ENCODE assay signal across 28 cellular contexts in the genomic region with DNA sequence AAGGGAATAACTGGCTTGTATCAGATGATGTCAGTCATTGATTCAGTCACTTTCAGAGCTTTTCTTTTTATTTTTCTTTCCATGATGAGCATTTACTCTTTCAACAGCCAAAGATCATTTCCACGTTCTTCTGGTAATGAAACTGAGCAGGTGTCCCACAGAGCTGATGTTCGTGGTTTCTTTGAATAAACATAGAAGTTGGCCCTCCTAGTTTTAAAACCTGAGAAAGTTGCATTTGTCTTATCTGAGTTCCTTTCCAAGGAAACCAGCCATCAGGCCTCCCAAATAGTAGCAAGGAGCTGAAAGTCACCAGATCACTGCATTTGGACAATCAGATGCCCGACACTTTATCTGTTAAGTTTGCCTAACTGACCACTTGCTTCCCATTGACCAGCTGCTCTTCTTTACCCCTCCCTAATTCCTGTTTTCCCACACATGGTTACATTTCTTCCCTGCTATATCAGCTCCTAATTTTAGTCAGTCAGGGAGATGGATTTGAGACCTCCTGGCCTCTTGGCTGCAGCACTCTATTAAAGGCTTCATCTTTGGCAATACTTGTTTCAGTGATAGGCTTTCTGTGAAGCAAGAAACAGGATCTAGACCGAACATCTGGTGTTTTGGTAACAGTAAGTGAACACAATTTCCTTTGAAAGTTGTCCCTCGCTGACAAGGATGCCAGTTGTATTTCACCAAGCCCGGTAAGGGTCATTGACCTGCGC.
DNase-seq lines count a peak whose midpoint lies in the region; ATAC-seq, FAIRE-seq and TF ChIP-seq lines count a peak whose summit lies in the region.
"Had no signal": no experiment of that assay in that cellular context is flagged by ENCODE, and none has a peak within 500 bp of the region (broad histone marks: within the 10 kb centered on the region; RNA-seq: fewer than 3 reads in every experiment).

No MANE protein-coding gene starts in this region.

- dilution Hi-C loops in endothelial cell of umbilical vein (cut with MboI; ENCODE audit: extremely low pct_ligation_motif_present, low sequenced_read_pairs) = no loop called here

- H3K9me1 ChIP-seq in endothelial cell of umbilical vein (replicated peaks; ENCODE audit: control insufficient read depth, extremely low read depth, insufficient read depth, low read length) = no peaks in the 10 kb centered on the region

- no peak overlapping the region; a peak in 1 of 22 replicates for H3K4me2 ChIP-seq in BLaER1 treated with 17β-estradiol and CSF1 and Interleukin-3, amounts not matched to agents 10 nM and 100 nM
- H3K4me2 ChIP-seq in OCI-LY1 (ENCODE audit: low read length) = no peak overlapping the region
- H3K4me2 ChIP-seq in endothelial cell of umbilical vein (ENCODE audit: insufficient read depth, low read length) = no peak overlapping the region
- H3K4me2 ChIP-seq: hepatocyte had no signal

- peaks cover 6 to 14% (median 10%) of the 10 kb centered on the region in 10 experiments; a peak in 17 of 20 replicates for H3K4me1 ChIP-seq in BLaER1 treated with 17β-estradiol and CSF1 and Interleukin-3, amounts not matched to agents 10 nM and 100 nM
- H3K4me1 ChIP-seq in OCI-LY1 (ENCODE audit: insufficient read depth, low read length, severe bottlenecking) (peaks cover 26% of the 10 kb centered on the region), endothelial cell of umbilical vein (ENCODE audit: control insufficient read depth, extremely low read depth, insufficient read depth, low read length) (peaks cover 12% of the 10 kb centered on the region)
- H3K4me1 ChIP-seq: adrenal gland, gastroesophageal sphincter had no signal

- H3K79me2 ChIP-seq in OCI-LY1 (ENCODE audit: insufficient read depth, low read length) (no peaks in the 10 kb centered on the region), endothelial cell of umbilical vein (ENCODE audit: control insufficient read depth, insufficient read depth, low read length) (no peaks in the 10 kb centered on the region)
- H3K79me2 ChIP-seq: hepatocyte had no signal

- TF ChIP-seq CTCF in OCI-LY1 (IDR thresholded peaks at IDR 0.05; ENCODE audit: low read length) = no peak
- TF ChIP-seq CTCF in endothelial cell of umbilical vein (IDR thresholded peaks at IDR 0.05; ENCODE audit: extremely low read depth in 1 of 2, insufficient read depth in 1 of 2, low read depth in 1 of 2, low read length in 2 of 2) = no peak

- no peak overlapping the region for H3K4me3 ChIP-seq in BLaER1 treated with 17β-estradiol and CSF1 and Interleukin-3, amounts not matched to agents 10 nM and 100 nM
- H3K4me3 ChIP-seq in OCI-LY1 (ENCODE audit: low read depth, low read length, poor library complexity, severe bottlenecking) (no peak overlapping the region), endothelial cell of umbilical vein (replicated peaks in 1 of 3; ENCODE audit: insufficient read depth in 1 of 3, low read depth in 1 of 3, low read length in 3 of 3) (no peak overlapping the region)
- H3K4me3 ChIP-seq: adrenal gland, gastroesophageal sphincter, hepatocyte, K562, lung, MG63, mucosa of descending colon had no signal

- H3K27me3 ChIP-seq in BLaER1 treated with 17β-estradiol and CSF1 and Interleukin-3, amounts not matched to agents 10 nM and 100 nM = no peaks in the 10 kb centered on the region
- H3K27me3 ChIP-seq in OCI-LY1 (ENCODE audit: insufficient read depth, low read length) (no peaks in the 10 kb centered on the region), endothelial cell of umbilical vein (ENCODE audit: control insufficient read depth in 2 of 2, insufficient read depth in 2 of 2, low read length in 2 of 2) (no peaks in the 10 kb centered on the region)
- H3K27me3 ChIP-seq: adrenal gland, gastroesophageal sphincter, hepatocyte, MG63 had no signal

- CTCF ChIA-PET in endothelial cell of umbilical vein (lab: Charles Lee) = interaction anchor here (1.5 kb wide), 1 partner anchor 12 kb away, joined by 4 read pairs; no protein-coding TSS in a partner anchor

- BruUV-seq in endothelial cell of umbilical vein (replicated peaks; lab: Mats Ljungman, UMichigan) = no TSS peak

- no peaks in the 10 kb centered on the region for H3K9me2 ChIP-seq in OCI-LY1 (ENCODE audit: low read depth, low read length)

- no peaks in the 10 kb centered on the region for H4K20me1 ChIP-seq in BLaER1 treated with 17β-estradiol and CSF1 and Interleukin-3, amounts not matched to agents 10 nM and 100 nM
- no peaks in the 10 kb centered on the region for H4K20me1 ChIP-seq in OCI-LY1 (ENCODE audit: insufficient read depth, low read length)
- H4K20me1 ChIP-seq in endothelial cell of umbilical vein (replicated peaks; ENCODE audit: control insufficient read depth, extremely low read depth, insufficient read depth, low read length) = no peaks in the 10 kb centered on the region

- peak; percentile 18 for ATAC-seq in HG02798 (IDR thresholded peaks at IDR 0.05; ENCODE audit: poor library complexity, unreplicated experiment)
- ATAC-seq: CD8-positive, alpha-beta T cell; HCT116; K562; mucosa of descending colon; stimulated activated memory B cell treated with anti-CD40 and anti-IgM and Interleukin-4, amounts not matched to agents 10 μg/mL and 1 μg/mL and 100 μg/mL, for 72 hours had no signal

- H2AFZ ChIP-seq in OCI-LY1 (ENCODE audit: low read length) = no peak overlapping the region
- H2AFZ ChIP-seq in endothelial cell of umbilical vein (ENCODE audit: low read depth, low read length) = no peak overlapping the region
- H2AFZ ChIP-seq: hepatocyte had no signal

- H3K9me3 ChIP-seq in BLaER1 treated with 17β-estradiol and CSF1 and Interleukin-3, amounts not matched to agents 10 nM and 100 nM (replicated peaks in 1 of 11) = peaks cover 28 to 48% (median 37%) of the 10 kb centered on the region in 11 experiments
- H3K9me3 ChIP-seq in OCI-LY1 (ENCODE audit: low read length) (peaks cover 13% of the 10 kb centered on the region), endothelial cell of umbilical vein (replicated peaks; ENCODE audit: control insufficient read depth, insufficient read depth, low read length) (peaks cover 1% of the 10 kb centered on the region)
- H3K9me3 ChIP-seq: adrenal gland, gastroesophageal sphincter, mucosa of descending colon had no signal

- POLR2A ChIA-PET in endothelial cell of umbilical vein (lab: Charles Lee) = no interaction called here

- no peaks in the 10 kb centered on the region for H3F3A ChIP-seq in OCI-LY1 (ENCODE audit: insufficient read depth, low read length)

- H3K36me3 ChIP-seq in BLaER1 treated with 17β-estradiol and CSF1 and Interleukin-3, amounts not matched to agents 10 nM and 100 nM = no peaks in the 10 kb centered on the region; a peak in 1 of 22 replicates
- no peaks in the 10 kb centered on the region for H3K36me3 ChIP-seq in OCI-LY1 (ENCODE audit: insufficient read depth, low read length)
- H3K36me3 ChIP-seq in endothelial cell of umbilical vein (ENCODE audit: control insufficient read depth in 2 of 2, extremely low read depth in 1 of 2, insufficient read depth in 2 of 2, low read length in 2 of 2) = no peaks in the 10 kb centered on the region
- H3K36me3 ChIP-seq: adrenal gland, gastroesophageal sphincter, MG63 had no signal

- intact Hi-C loops in endothelial cell of umbilical vein (cut with micrococcal nuclease) = loop anchor here (1.0 to 5.0 kb wide), 3 partner anchors 12 to 418 kb away; no protein-coding TSS in a partner anchor

- TF ChIP-seq POLR2A in endothelial cell of umbilical vein (IDR thresholded peaks at IDR 0.05; ENCODE audit: low read depth, low read length) = no peak

- H3K27ac ChIP-seq in BLaER1 treated with 17β-estradiol and CSF1 and Interleukin-3, amounts not matched to agents 10 nM and 100 nM = peak overlapping the region in 8 of 11 experiments; percentile 58 to 86 (median 76); a peak in 16 of 22 replicates
- H3K27ac ChIP-seq in OCI-LY1 (ENCODE audit: low read depth, low read length, poor library complexity, severe bottlenecking) (peak overlapping the region; percentile 76), endothelial cell of umbilical vein (ENCODE audit: insufficient read depth, low read depth, low read length) (peak overlapping the region; percentile 86)
- H3K27ac ChIP-seq: adrenal gland, gastroesophageal sphincter, hepatocyte had no signal

- DNase-seq in endothelial cell of umbilical vein (ENCODE audit: low read depth, low spot score) (no peak), OCI-M1 (lab: John Stamatoyannopoulos, UW) (no peak), GDM1 (lab: John Stamatoyannopoulos, UW) (no peak), iPS-NIHi7 (ENCODE audit: extremely low spot score) (no peak)
- no peak for DNase-seq in activated T-cell treated with anti-CD3 and anti-CD28 coated beads, Interleukin-2, amount 50 U/mL, for 48 hours
- DNase-seq: activated CD4-positive, alpha-beta memory T cell treated with anti-CD3 and anti-CD28 coated beads for 36 hours; activated CD4-positive, alpha-beta T cell treated with anti-CD3 and anti-CD28 coated beads for 1 hour; activated naive CD4-positive, alpha-beta T cell treated with anti-CD3 and anti-CD28 coated beads for 36 hours; adrenal gland; CD8-positive, alpha-beta T cell; MG63; mucosa of descending colon; NCI-H1436 treated with DMSO at 0.1 percent for 48 hours; NCI-H2081 treated with DMSO at 0.1 percent for 48 hours; NCI-H2227 treated with DMSO at 0.1 percent for 48 hours; NCI-H526 treated with DMSO at 0.1 percent for 48 hours; Right ventricle myocardium superior; T-helper 2 cell had no signal

- FAIRE-seq in endothelial cell of umbilical vein (lab: Jason Lieb, UNC) = no peak
- FAIRE-seq: HTR-8/SVneo, K562 had no signal

- peak overlapping the region in 3 of 11 experiments; percentile 1 to 48 (median 25); a peak in 3 of 22 replicates for H3K9ac ChIP-seq in BLaER1 treated with 17β-estradiol and CSF1 and Interleukin-3, amounts not matched to agents 10 nM and 100 nM
- H3K9ac ChIP-seq in OCI-LY1 (ENCODE audit: low read length) (no peak overlapping the region), endothelial cell of umbilical vein (replicated peaks; ENCODE audit: extremely low read depth, insufficient read depth, low read length) (no peak overlapping the region)

TF ChIP-seq in endothelial cell of umbilical vein, 7 proteins besides CTCF, POLR2A, EP300 and RAD21:
- TF ChIP-seq FOS (IDR thresholded peaks at IDR 0.05; ENCODE audit: borderline replicate concordance, insufficient read depth, low read length) (no peak), EZH2 (IDR thresholded peaks at IDR 0.05; ENCODE audit: borderline replicate concordance, low read depth, low read length, severe bottlenecking) (no peak), GATA2 (IDR thresholded peaks at IDR 0.05; ENCODE audit: insufficient read depth, insufficient read length, low read depth, low read length) (no peak), MAX (IDR thresholded peaks at IDR 0.05; ENCODE audit: insufficient read depth, insufficient read length) (no peak), MYC (IDR thresholded peaks at IDR 0.05; ENCODE audit: low read depth, low read length) (no peak), POLR2AphosphoS5 (IDR thresholded peaks at IDR 0.05; ENCODE audit: insufficient read depth, low read depth, low read length) (no peak), JUN (IDR thresholded peaks at IDR 0.05; ENCODE audit: borderline replicate concordance, insufficient read depth, insufficient read length, low read depth) (no peak)
TF ChIP-seq in endothelial cell of umbilical vein: peak in this region for 0.
